8 cellular contexts compared by ENCODE assay signal in the genomic region with DNA sequence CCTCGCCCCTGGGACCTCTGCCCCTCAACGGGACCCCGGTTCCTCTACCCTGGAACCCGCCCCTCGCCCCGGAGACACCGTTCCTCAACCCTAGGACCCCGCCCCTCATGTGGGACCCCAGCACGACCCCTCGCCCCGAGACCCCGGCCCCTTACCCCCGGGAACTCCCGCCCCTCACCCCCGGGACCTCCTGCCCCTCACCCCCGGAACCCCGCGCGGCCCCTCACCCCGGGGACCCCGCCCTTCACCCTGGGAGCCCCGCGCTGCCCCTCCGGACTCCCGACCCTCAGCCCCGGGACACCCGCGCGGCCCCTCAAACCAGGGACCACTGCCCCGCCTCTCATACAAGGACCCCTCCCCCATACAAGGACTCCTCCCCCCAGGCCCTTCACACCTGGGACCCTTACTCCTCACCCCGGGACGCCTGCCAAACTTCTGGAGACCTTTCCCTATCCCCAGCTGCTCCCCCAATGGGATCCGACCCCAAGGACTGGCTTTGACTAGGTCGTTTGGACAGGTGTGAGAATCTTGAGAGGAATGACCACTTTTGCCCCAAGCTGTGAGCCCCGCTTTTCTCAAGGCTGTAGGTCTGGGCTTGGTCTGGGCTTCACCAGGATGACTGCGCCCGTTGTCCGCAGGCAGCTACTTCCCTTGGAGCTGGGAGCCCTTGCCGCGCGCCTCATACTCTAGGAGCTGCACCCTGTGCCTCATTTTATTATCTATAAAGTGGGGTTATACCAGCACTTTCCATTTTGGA. TPM values are rescaled to one million over a fixed set of nuclear protein-coding genes. Genes with fewer than 3 reads are reported as not detected.
DNase-seq lines count a peak whose midpoint lies in the region; ATAC-seq and TF ChIP-seq lines count a peak whose summit lies in the region.

No MANE protein-coding gene starts in this region.

- ATAC-seq in naive B cell (ENCODE audit: low read depth in 2 of 2) (no peak), aorta (ENCODE audit: low FRiP score) (no peak), GM18861 (IDR thresholded peaks at IDR 0.05; ENCODE audit: unreplicated experiment) (no peak), HG02970 (IDR thresholded peaks at IDR 0.05; ENCODE audit: low FRiP score, unreplicated experiment) (no peak)

- no peak for TF ChIP-seq EP300 in esophagus muscularis mucosa (IDR thresholded peaks at IDR 0.05)

- POLR2A ChIA-PET in activated CD4-positive, alpha-beta memory T cell treated with anti-CD3 and anti-CD28 coated beads for 36 hours (lab: Charles Lee) = interaction anchor here (1.6 kb wide), 1 partner anchor 176 kb away, joined by 7 read pairs; the partner anchor contains the start of gene PRMT2

- WGBS in HUES64 = 7% methylated on average over 30 of the region's 41 CpGs
- 2% methylated on average over 13 of the region's 41 CpGs for WGBS in esophagus muscularis mucosa
- WGBS in aorta, 2 donors = 2% methylated on average over 17 to 41 of the region's 41 CpGs

- no peak for TF ChIP-seq POLR2A in esophagus muscularis mucosa (IDR thresholded peaks at IDR 0.05; ENCODE audit: low read depth)

- peak overlapping the region; percentile 85 for H3K4me3 Mint-ChIP-seq in activated CD4-positive, alpha-beta memory T cell treated with anti-CD3 and anti-CD28 coated beads for 36 hours
- peak overlapping the region; percentile 87 to 96 (median 91) for H3K4me3 Mint-ChIP-seq in naive B cell

- H3K9ac ChIP-seq in HUES64 (ENCODE audit: low read depth, low read length) = peak overlapping the region; percentile 50; the same call in 1 of the 2 replicates

- intact Hi-C loops in activated CD4-positive, alpha-beta memory T cell treated with anti-CD3 and anti-CD28 coated beads for 36 hours (cut with micrococcal nuclease) = loop anchor here (5.0 to 10.0 kb wide), 2 partner anchors 175 to 317 kb away; partner anchors contain the start of genes MCM3AP and YBEY
- intact Hi-C loops in esophagus muscularis mucosa (cut with DNase I) (loop anchor here (10.0 kb wide), 1 partner anchor 135 kb away; the partner anchor contains the start of genes C21orf58 and PCNT), aorta (cut with DNase I) (no loop called here)

- peaks cover 42% of the 10 kb centered on the region for H3K4me1 Mint-ChIP-seq in activated CD4-positive, alpha-beta memory T cell treated with anti-CD3 and anti-CD28 coated beads for 36 hours (ENCODE audit: low read depth)
- peaks cover 10 to 43% (median 40%) of the 10 kb centered on the region in 3 donors for H3K4me1 Mint-ChIP-seq in naive B cell

- peak overlapping the region; percentile 78 for H3K27ac Mint-ChIP-seq in activated CD4-positive, alpha-beta memory T cell treated with anti-CD3 and anti-CD28 coated beads for 36 hours
- peak overlapping the region in 4 of 6 donors; percentile 62 to 94 (median 85) for H3K27ac Mint-ChIP-seq in naive B cell

- H3K36me3 Mint-ChIP-seq in activated CD4-positive, alpha-beta memory T cell treated with anti-CD3 and anti-CD28 coated beads for 36 hours = peaks cover 19% of the 10 kb centered on the region
- no peaks in the 10 kb centered on the region for H3K36me3 Mint-ChIP-seq in naive B cell

- H3K27me3 ChIP-seq in HUES64 (ENCODE audit: insufficient read depth, low read length) (no peaks in the 10 kb centered on the region), esophagus muscularis mucosa (no peaks in the 10 kb centered on the region), aorta (ENCODE audit: control insufficient read depth in 1 of 2, insufficient read depth in 2 of 2, low read length in 1 of 2) (no peaks in the 10 kb centered on the region)

- H3K27ac ChIP-seq in HUES64 (ENCODE audit: low read depth, low read length) (no peak overlapping the region), esophagus muscularis mucosa (replicated peaks in 1 of 4) (peak overlapping the region; percentile 89 to 94 (median 91)), aorta (ENCODE audit: low read depth in 1 of 2, low read length in 2 of 2) (no peak overlapping the region)

- H3K9me3 Mint-ChIP-seq in activated CD4-positive, alpha-beta memory T cell treated with anti-CD3 and anti-CD28 coated beads for 36 hours = no peaks in the 10 kb centered on the region
- H3K9me3 Mint-ChIP-seq in naive B cell = no peaks in the 10 kb centered on the region

- H3K27me3 Mint-ChIP-seq in activated CD4-positive, alpha-beta memory T cell treated with anti-CD3 and anti-CD28 coated beads for 36 hours = no peaks in the 10 kb centered on the region
- no peaks in the 10 kb centered on the region for H3K27me3 Mint-ChIP-seq in naive B cell

- H3K4me1 ChIP-seq in HUES64 (ENCODE audit: insufficient read depth, low read length) (peaks cover 11% of the 10 kb centered on the region; the same call in 1 of the 2 replicates), esophagus muscularis mucosa (peaks cover 52 to 74% (median 63%) of the 10 kb centered on the region in 4 donors), aorta (ENCODE audit: control insufficient read depth in 1 of 2, insufficient read depth in 2 of 2, low read length in 2 of 2) (peaks cover 0 to 5% of the 10 kb centered on the region in 2 donors)

- CTCF ChIA-PET in activated CD4-positive, alpha-beta memory T cell treated with anti-CD3 and anti-CD28 coated beads for 36 hours (lab: Charles Lee) = interaction anchor here (1.3 kb wide), 1 partner anchor 317 kb away, joined by 6 read pairs; no protein-coding TSS in a partner anchor

- DNase-seq in AG08396 (ENCODE audit: low spot score) = peak; percentile 52
- DNase-seq in activated CD4-positive, alpha-beta memory T cell treated with anti-CD3 and anti-CD28 coated beads for 36 hours = peak; percentile 25
- no peak for DNase-seq in esophagus muscularis mucosa (ENCODE audit: extremely low spot score)
- no peak for DNase-seq in naive B cell
- DNase-seq in aorta = peak; percentile 74 to 81

- H3K9me3 ChIP-seq in HUES64 (ENCODE audit: insufficient read depth, low read depth, low read length) (no peaks in the 10 kb centered on the region), esophagus muscularis mucosa (no peaks in the 10 kb centered on the region), aorta (ENCODE audit: control insufficient read depth, low read length) (no peaks in the 10 kb centered on the region)

- peak overlapping the region; percentile 98 for H3K4me3 ChIP-seq in HUES64 (ENCODE audit: low read length)
- peak overlapping the region; percentile 88 to 100 (median 96) for H3K4me3 ChIP-seq in esophagus muscularis mucosa
- H3K4me3 ChIP-seq in aorta (ENCODE audit: low read length in 2 of 2) = peak overlapping the region; percentile 64 to 76

- TF ChIP-seq CTCF in esophagus muscularis mucosa (IDR thresholded peaks at IDR 0.05) = no peak

- H3K36me3 ChIP-seq in HUES64 (ENCODE audit: insufficient read depth, low read length) (peaks cover 32% of the 10 kb centered on the region), esophagus muscularis mucosa (peaks cover 0 to 8% (median 0%) of the 10 kb centered on the region in 4 donors), aorta (ENCODE audit: control insufficient read depth in 1 of 2, insufficient read depth in 2 of 2, low read length in 1 of 2) (no peaks in the 10 kb centered on the region)

RNA-seq across cellular contexts. Expression of gene DIP2A, which starts 0.8 kb away (rescaled TPM):
- polyA plus RNA-seq in HUES64 (2013, experiment 1 of 2) = 12.6 TPM
- 17.1 TPM for polyA plus RNA-seq in HUES64 (2013, experiment 2 of 2)
- 10 to 100 TPM; 32.0 to 35.3 TPM for total RNA-seq in activated CD4-positive, alpha-beta memory T cell treated with anti-CD3 and anti-CD28 coated beads for 36 hours
- 10 to 100 TPM; 19.2 to 33.4 (median 28.7) TPM for total RNA-seq in esophagus muscularis mucosa
- 10 to 100 TPM in 1 of 6 donors, 1 to 10 TPM in 4, under 1 TPM in 1; 0.34 to 12.4 (median 7.3) TPM for polyA plus RNA-seq in naive B cell (ENCODE audit: low read depth in 6 of 6)
- total RNA-seq in aorta = 10 to 100 TPM; 33.5 to 61.5 TPM
- 10 to 100 TPM in 1 of 2 donors, 1 to 10 TPM in 1; 5.3 to 22.6 TPM for polyA plus RNA-seq in aorta

Comparison
In these comparisons a context has a peak if more than half of its experiments do, and no peak if none do; other contexts are left out.
1. DNase-seq: peak in AG08396 (single experiment), activated CD4-positive, alpha-beta memory T cell treated with anti-CD3 and anti-CD28 coated beads for 36 hours (single experiment) and aorta (2 of 2); none in esophagus muscularis mucosa (single experiment) and naive B cell (single experiment).
2. H3K27ac ChIP-seq: peak in esophagus muscularis mucosa (4 of 4); none in HUES64 (single experiment) and aorta (0 of 2).
3. intact Hi-C loops: an anchor here in activated CD4-positive, alpha-beta memory T cell treated with anti-CD3 and anti-CD28 coated beads for 36 hours (5.0 to 10.0 kb wide) and esophagus muscularis mucosa (10.0 kb wide); none called in aorta.
4. Peak in every context shown above with its lines, with median percentiles within 50 percentile points of each other: H3K4me3 ChIP-seq.